8 cellular contexts compared by ENCODE assay signal in the genomic region with DNA sequence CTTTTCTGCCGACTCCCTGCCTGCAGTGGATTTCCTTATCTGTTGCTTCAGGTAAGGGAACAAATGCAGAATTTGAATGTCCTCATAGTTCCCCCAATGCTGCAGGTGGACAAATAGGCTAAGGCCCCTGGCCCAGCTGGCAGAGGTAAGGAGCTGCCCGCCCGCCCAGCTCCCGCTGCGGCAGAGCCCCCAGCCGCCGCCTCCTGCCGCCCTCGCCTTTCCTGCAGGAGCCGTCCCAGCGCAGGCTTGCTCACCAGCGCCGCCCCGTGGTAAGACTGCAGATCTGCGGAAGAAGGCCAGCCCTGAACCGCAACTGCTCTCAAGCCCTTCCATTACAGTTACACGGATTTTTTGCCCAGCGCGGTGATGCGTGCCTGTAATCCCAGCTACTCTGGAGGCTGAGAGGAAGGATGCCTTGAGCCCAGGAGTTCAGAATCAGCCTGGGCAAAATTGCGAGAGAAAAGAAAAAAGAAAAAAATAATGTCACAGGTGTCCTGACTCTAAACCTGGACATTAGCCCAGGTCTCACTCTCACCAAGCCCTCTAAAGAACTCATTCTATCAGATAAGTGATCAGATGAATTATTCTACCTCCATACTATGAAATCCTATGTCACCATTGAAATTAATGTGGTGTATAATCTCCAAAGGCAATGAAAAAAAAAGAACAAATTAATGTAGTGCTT. TPM values are rescaled to one million over a fixed set of nuclear protein-coding genes. Genes with fewer than 3 reads are reported as not detected.
DNase-seq lines count a peak whose midpoint lies in the region; ATAC-seq and FAIRE-seq lines count a peak whose summit lies in the region.

No MANE protein-coding gene starts in this region.

- no peaks in the 10 kb centered on the region for H3K36me3 Mint-ChIP-seq in activated naive CD8-positive, alpha-beta T cell treated with anti-CD3 and anti-CD28 coated beads for 36 hours

- intact Hi-C loops in Right ventricle myocardium superior (cut with DNase I): loop anchor here (10.0 kb wide), 1 partner anchor 80 kb away; a partner anchor contains a TSS
- intact Hi-C loops in posterior cingulate gyrus (cut with DNase I): loop anchor here (5.0 to 10.0 kb wide), 2 partner anchors 82 to 300 kb away; a partner anchor contains a TSS

- H3K4me3 Mint-ChIP-seq in activated naive CD8-positive, alpha-beta T cell treated with anti-CD3 and anti-CD28 coated beads for 36 hours: no peak overlapping the region

- H3K27me3 Mint-ChIP-seq in activated naive CD8-positive, alpha-beta T cell treated with anti-CD3 and anti-CD28 coated beads for 36 hours: peaks cover 61% of the 10 kb centered on the region

- ATAC-seq in Right ventricle myocardium superior (ENCODE audit: poor library complexity) (peak; percentile 83), HG03571 (IDR thresholded peaks at IDR 0.05; ENCODE audit: unreplicated experiment) (no peak)

- H3K9me3 Mint-ChIP-seq in activated naive CD8-positive, alpha-beta T cell treated with anti-CD3 and anti-CD28 coated beads for 36 hours: no peaks in the 10 kb centered on the region

- no peak overlapping the region for H3K27ac Mint-ChIP-seq in activated naive CD8-positive, alpha-beta T cell treated with anti-CD3 and anti-CD28 coated beads for 36 hours

- DNase-seq in GM04504 (ENCODE audit: low read depth) (peak; percentile 16), LHCN-M2 (ENCODE audit: low read depth) (peak; percentile 45), SKM-1 (lab: John Stamatoyannopoulos, UW; ENCODE audit: unreplicated experiment) (peak; percentile 52), Right ventricle myocardium superior (peak; percentile 85), posterior cingulate gyrus (peak; percentile 61 to 97 (median 80)), urothelium cell line (ENCODE audit: low spot score) (peak; percentile 92)
- peak; percentile 79 for DNase-seq in activated naive CD8-positive, alpha-beta T cell treated with anti-CD3 and anti-CD28 coated beads for 36 hours

- peak; percentile 92 for FAIRE-seq in urothelium cell line (lab: Jason Lieb, UNC)

- peaks cover 7% of the 10 kb centered on the region for H3K4me1 Mint-ChIP-seq in activated naive CD8-positive, alpha-beta T cell treated with anti-CD3 and anti-CD28 coated beads for 36 hours

RNA-seq across cellular contexts. Expression of a gene that starts 51.2 kb away (rescaled TPM):
- total RNA-seq in LHCN-M2 (2014; rRNA removed) (0.29 TPM in 1 of 2 replicates, not detected in the other), Right ventricle myocardium superior (0.32 TPM)
- polyA plus RNA-seq in LHCN-M2 (2012): not detected
- total RNA-seq in activated naive CD8-positive, alpha-beta T cell treated with anti-CD3 and anti-CD28 coated beads for 36 hours: not detected

Comparison
In these comparisons a context has a peak if more than half of its experiments do, and no peak if none do; other contexts are left out.
1. DNase-seq: peak in every context shown above with its lines; median percentile 92 in urothelium cell line; 85 in Right ventricle myocardium superior; 80 in posterior cingulate gyrus; 79 in activated naive CD8-positive, alpha-beta T cell treated with anti-CD3 and anti-CD28 coated beads for 36 hours; 52 in SKM-1; 45 in LHCN-M2; 16 in GM04504.